Comparison of ENCODE assay signal across 8 cellular contexts in genomic region chr5:80959768-80960442, GRCh38. TPM values are rescaled to one million over a fixed set of nuclear protein-coding genes. Genes with fewer than 3 reads are reported as not detected.
DNase-seq lines count a peak whose midpoint lies in the region; ATAC-seq and TF ChIP-seq lines count a peak whose summit lies in the region.

TSS of gene RASGRF2 (plus strand) at chr5:80960363. CDS start at chr5:80960739, 376 bp downstream.

- ATAC-seq in natural killer cell (peak; percentile 18 to 45 (median 39)), GM21515 (IDR thresholded peaks at IDR 0.05; ENCODE audit: unreplicated experiment) (no peak)

- H3K9me3 ChIP-seq in stomach smooth muscle (ENCODE audit: control insufficient read depth in 2 of 2, low read length in 2 of 2): no peaks in the 10 kb centered on the region

- H3K4me3 ChIP-seq in AG10803 (ENCODE audit: low read length) (peak within 1 kb of the TSS; percentile 47), stomach smooth muscle (ENCODE audit: low read length in 2 of 2) (peak within 1 kb of the TSS; percentile 54 to 64)

- TF ChIP-seq CTCF in AG10803 (conservative IDR thresholded peaks at IDR 0.05; ENCODE audit: low read length) (no peak), natural killer cell (IDR thresholded peaks at IDR 0.05) (no peak)

- peaks cover 7% of the 10 kb centered on the region for H3K4me1 ChIP-seq in stomach smooth muscle (ENCODE audit: control insufficient read depth, insufficient read depth, low read length)

- no peaks in the 10 kb centered on the region for H3K36me3 ChIP-seq in stomach smooth muscle (ENCODE audit: control insufficient read depth in 2 of 2, insufficient read depth in 2 of 2, low read length in 2 of 2)

- H3K4me3 Mint-ChIP-seq in activated T-helper 1 cell treated with anti-CD3 and anti-CD28 coated beads, Interleukin-12 subunit alpha, Interleukin-12 subunit beta, Interleukin-2, Interleukin-4 antibody, amounts not matched to agents 30 ng/mL and 10 ng/mL and 1 ng/mL, durations not matched to agents 14 hours and 24 hours and 36 hours: peak within 1 kb of the TSS; percentile 90
- peak within 1 kb of the TSS; percentile 88 for H3K4me3 Mint-ChIP-seq in natural killer cell

- intact Hi-C loops in activated T-helper 1 cell treated with anti-CD3 and anti-CD28 coated beads, Interleukin-12 subunit alpha, Interleukin-12 subunit beta, Interleukin-2, Interleukin-4 antibody, amounts not matched to agents 30 ng/mL and 10 ng/mL and 1 ng/mL, durations not matched to agents 14 hours and 24 hours and 36 hours (cut with micrococcal nuclease): loop anchor here (1.0 to 5.0 kb wide), 4 partner anchors 95 to 337 kb away; no protein-coding TSS in a partner anchor
- intact Hi-C loops in natural killer cell (cut with micrococcal nuclease): loop anchor here (5.0 kb wide), 1 partner anchor 203 kb away; no protein-coding TSS in a partner anchor

- H3K27me3 Mint-ChIP-seq in activated T-helper 1 cell treated with anti-CD3 and anti-CD28 coated beads, Interleukin-12 subunit alpha, Interleukin-12 subunit beta, Interleukin-2, Interleukin-4 antibody, amounts not matched to agents 30 ng/mL and 10 ng/mL and 1 ng/mL, durations not matched to agents 14 hours and 24 hours and 36 hours (ENCODE audit: insufficient read depth): no peaks in the 10 kb centered on the region
- peaks cover 23 to 32% of the 10 kb centered on the region in 2 donors for H3K27me3 Mint-ChIP-seq in natural killer cell (ENCODE audit: low read depth in 2 of 2)

- peak within 1 kb of the TSS; percentile 86 for H3K27ac Mint-ChIP-seq in activated T-helper 1 cell treated with anti-CD3 and anti-CD28 coated beads, Interleukin-12 subunit alpha, Interleukin-12 subunit beta, Interleukin-2, Interleukin-4 antibody, amounts not matched to agents 30 ng/mL and 10 ng/mL and 1 ng/mL, durations not matched to agents 14 hours and 24 hours and 36 hours
- H3K27ac Mint-ChIP-seq in natural killer cell: peak within 1 kb of the TSS in 1 of 2 donors; percentile 37

- H3K4me1 Mint-ChIP-seq in activated T-helper 1 cell treated with anti-CD3 and anti-CD28 coated beads, Interleukin-12 subunit alpha, Interleukin-12 subunit beta, Interleukin-2, Interleukin-4 antibody, amounts not matched to agents 30 ng/mL and 10 ng/mL and 1 ng/mL, durations not matched to agents 14 hours and 24 hours and 36 hours (ENCODE audit: low read depth): peaks cover 56% of the 10 kb centered on the region
- peaks cover 25 to 33% of the 10 kb centered on the region in 2 donors for H3K4me1 Mint-ChIP-seq in natural killer cell

- peaks cover 11 to 18% of the 10 kb centered on the region in 2 donors for H3K27me3 ChIP-seq in stomach smooth muscle (ENCODE audit: control insufficient read depth in 1 of 2, insufficient read depth in 2 of 2, low read length in 2 of 2)

- H3K9me3 Mint-ChIP-seq in activated T-helper 1 cell treated with anti-CD3 and anti-CD28 coated beads, Interleukin-12 subunit alpha, Interleukin-12 subunit beta, Interleukin-2, Interleukin-4 antibody, amounts not matched to agents 30 ng/mL and 10 ng/mL and 1 ng/mL, durations not matched to agents 14 hours and 24 hours and 36 hours: no peaks in the 10 kb centered on the region
- no peaks in the 10 kb centered on the region for H3K9me3 Mint-ChIP-seq in natural killer cell

- DNase-seq in AG10803 (ENCODE audit: low read depth) (no peak), NCI-H2227 treated with DMSO at 0.1 percent for 48 hours (lab: John Stamatoyannopoulos, UW) (peak; percentile 12), fibroblast of gingiva (ENCODE audit: low read depth) (peak; percentile 53), natural killer cell (no peak), NAMALWA (ENCODE audit: low spot score) (no peak)
- peak; percentile 24 for DNase-seq in activated T-helper 1 cell treated with anti-CD3 and anti-CD28 coated beads, Interleukin-12 subunit alpha, Interleukin-12 subunit beta, Interleukin-2, Interleukin-4 antibody, amounts not matched to agents 30 ng/mL and 10 ng/mL and 1 ng/mL, durations not matched to agents 14 hours and 24 hours and 36 hours (ENCODE audit: low spot score)

- no peak within 1 kb of the TSS for H3K27ac ChIP-seq in stomach smooth muscle (ENCODE audit: low read length)

- peak within 1 kb of the TSS in 1 of 2 donors; percentile 32 for H3K9ac ChIP-seq in stomach smooth muscle (ENCODE audit: low read length in 2 of 2)

- peaks cover 4% of the 10 kb centered on the region for H3K36me3 Mint-ChIP-seq in activated T-helper 1 cell treated with anti-CD3 and anti-CD28 coated beads, Interleukin-12 subunit alpha, Interleukin-12 subunit beta, Interleukin-2, Interleukin-4 antibody, amounts not matched to agents 30 ng/mL and 10 ng/mL and 1 ng/mL, durations not matched to agents 14 hours and 24 hours and 36 hours (ENCODE audit: low read depth)
- no peaks in the 10 kb centered on the region for H3K36me3 Mint-ChIP-seq in natural killer cell

RNA-seq across cellular contexts. Expression of gene RASGRF2, which starts in this region (rescaled TPM):
- total RNA-seq in activated T-helper 1 cell treated with anti-CD3 and anti-CD28 coated beads, Interleukin-12 subunit alpha, Interleukin-12 subunit beta, Interleukin-2, Interleukin-4 antibody, amounts not matched to agents 30 ng/mL and 10 ng/mL and 1 ng/mL, durations not matched to agents 14 hours and 24 hours and 36 hours: 22.6 and 26.7 TPM in 2 replicates
- 10 to 100 TPM in 1 of 3 donors, 1 to 10 TPM in 2; 5.6 to 10.1 (median 6.1) TPM for total RNA-seq in natural killer cell

Comparison
In these comparisons a context has a peak if more than half of its experiments do, and no peak if none do; other contexts are left out.
1. DNase-seq: peak in NCI-H2227 treated with DMSO at 0.1 percent for 48 hours (single experiment), activated T-helper 1 cell treated with anti-CD3 and anti-CD28 coated beads, Interleukin-12 subunit alpha, Interleukin-12 subunit beta, Interleukin-2, Interleukin-4 antibody, amounts not matched to agents 30 ng/mL and 10 ng/mL and 1 ng/mL, durations not matched to agents 14 hours and 24 hours and 36 hours (single experiment) and fibroblast of gingiva (single experiment); none in AG10803 (single experiment), natural killer cell (single experiment) and NAMALWA (single experiment).